9 cellular contexts compared by ENCODE assay signal in genomic region chr10:79246606-79247275, GRCh38.
A peak's percentile ranks its signal among the peaks of the same experiment; 100 is the strongest.
DNase-seq lines count a peak whose midpoint lies in the region; ATAC-seq, FAIRE-seq and TF ChIP-seq lines count a peak whose summit lies in the region.
"Had no signal": no experiment of that assay in that cellular context is flagged by ENCODE, and none has a peak within 500 bp of the region (broad histone marks: within the 10 kb centered on the region; RNA-seq: fewer than 3 reads in every experiment).

No MANE protein-coding gene starts in this region.

- peaks cover 39% of the 10 kb centered on the region for H3K4me1 ChIP-seq in endothelial cell of umbilical vein (ENCODE audit: control insufficient read depth, extremely low read depth, insufficient read depth, low read length)
- peaks cover 70% of the 10 kb centered on the region for H3K4me1 ChIP-seq in CD8-positive, alpha-beta memory T cell (ENCODE audit: insufficient read depth, low read length)

- dilution Hi-C loops in endothelial cell of umbilical vein (cut with MboI; ENCODE audit: extremely low pct_ligation_motif_present, low sequenced_read_pairs): no loop called here

- H3K27me3 ChIP-seq in endothelial cell of umbilical vein (ENCODE audit: control insufficient read depth in 2 of 2, insufficient read depth in 2 of 2, low read length in 2 of 2): no peaks in the 10 kb centered on the region
- no peaks in the 10 kb centered on the region for H3K27me3 ChIP-seq in CD8-positive, alpha-beta memory T cell (ENCODE audit: insufficient read depth, low read length, poor library complexity, severe bottlenecking)

- intact Hi-C loops in endothelial cell of umbilical vein (cut with micrococcal nuclease): loop anchor here (1.0 to 5.0 kb wide), 3 partner anchors 20 to 101 kb away; partner anchors contain the start of gene PPIF
- intact Hi-C loops in natural killer cell (cut with micrococcal nuclease): no loop called here

- POLR2A ChIA-PET in endothelial cell of umbilical vein (lab: Charles Lee): interaction anchor here (0.8 kb wide), 1 partner anchor 19 kb away, joined by 3 read pairs; no protein-coding TSS in a partner anchor
- POLR2A ChIA-PET in CD8-positive, alpha-beta memory T cell (lab: Charles Lee): no interaction called here

- peaks cover 14% of the 10 kb centered on the region for H3K36me3 Mint-ChIP-seq in stimulated activated naive CD8-positive, alpha-beta T cell treated with anti-CD3 and anti-CD28 coated beads, Interleukin-15, Interleukin-2, amounts not matched to agents 100 ng/mL and 50 ng/mL, for 24 hours (ENCODE audit: low read depth)
- H3K36me3 Mint-ChIP-seq in natural killer cell: no peaks in the 10 kb centered on the region
- no peaks in the 10 kb centered on the region for H3K36me3 Mint-ChIP-seq in CD8-positive, alpha-beta memory T cell

- H3K27me3 Mint-ChIP-seq in stimulated activated naive CD8-positive, alpha-beta T cell treated with anti-CD3 and anti-CD28 coated beads, Interleukin-15, Interleukin-2, amounts not matched to agents 100 ng/mL and 50 ng/mL, for 24 hours: no peaks in the 10 kb centered on the region
- no peaks in the 10 kb centered on the region for H3K27me3 Mint-ChIP-seq in natural killer cell (ENCODE audit: low read depth in 2 of 2)
- H3K27me3 Mint-ChIP-seq in CD8-positive, alpha-beta memory T cell: no peaks in the 10 kb centered on the region

- peaks cover 78% of the 10 kb centered on the region for H3K79me2 ChIP-seq in endothelial cell of umbilical vein (ENCODE audit: control insufficient read depth, insufficient read depth, low read length)

- ATAC-seq in stimulated activated naive CD8-positive, alpha-beta T cell treated with anti-CD3 and anti-CD28 coated beads, Interleukin-15, Interleukin-2, amounts not matched to agents 100 U/mL and 50 U/mL, for 24 hours: no peak
- no peak for ATAC-seq in natural killer cell
- ATAC-seq in GM18873 (IDR thresholded peaks at IDR 0.05; ENCODE audit: low FRiP score, unreplicated experiment): no peak

- peak; percentile 75 for FAIRE-seq in endothelial cell of umbilical vein (lab: Jason Lieb, UNC)

- no peaks in the 10 kb centered on the region for H3K9me1 ChIP-seq in endothelial cell of umbilical vein (replicated peaks; ENCODE audit: control insufficient read depth, extremely low read depth, insufficient read depth, low read length)

- no peak for TF ChIP-seq POLR2A in endothelial cell of umbilical vein (IDR thresholded peaks at IDR 0.05; ENCODE audit: low read depth, low read length)

- H3K36me3 ChIP-seq in endothelial cell of umbilical vein (ENCODE audit: control insufficient read depth in 2 of 2, extremely low read depth in 1 of 2, insufficient read depth in 2 of 2, low read length in 2 of 2): no peaks in the 10 kb centered on the region
- no peaks in the 10 kb centered on the region for H3K36me3 ChIP-seq in CD8-positive, alpha-beta memory T cell (ENCODE audit: insufficient read depth, low read length)

- H4K20me1 ChIP-seq in endothelial cell of umbilical vein (replicated peaks; ENCODE audit: control insufficient read depth, extremely low read depth, insufficient read depth, low read length): no peaks in the 10 kb centered on the region

- H3K9ac ChIP-seq in endothelial cell of umbilical vein (replicated peaks; ENCODE audit: extremely low read depth, insufficient read depth, low read length): no peak overlapping the region

- no peak overlapping the region for H2AFZ ChIP-seq in endothelial cell of umbilical vein (ENCODE audit: low read depth, low read length)

- H3K27ac ChIP-seq in endothelial cell of umbilical vein (ENCODE audit: insufficient read depth, low read depth, low read length): peak overlapping the region; percentile 58
- no peak overlapping the region for H3K27ac ChIP-seq in CD8-positive, alpha-beta memory T cell (ENCODE audit: low read depth, low read length)

- TF ChIP-seq CTCF in endothelial cell of umbilical vein (IDR thresholded peaks at IDR 0.05; ENCODE audit: extremely low read depth in 1 of 2, insufficient read depth in 1 of 2, low read depth in 1 of 2, low read length in 2 of 2) (no peak), natural killer cell (IDR thresholded peaks at IDR 0.05) (no peak)

- peak overlapping the region; percentile 8 for H3K4me2 ChIP-seq in endothelial cell of umbilical vein (ENCODE audit: insufficient read depth, low read length)

- H3K4me3 ChIP-seq in endothelial cell of umbilical vein (replicated peaks in 1 of 3; ENCODE audit: insufficient read depth in 1 of 3, low read depth in 1 of 3, low read length in 3 of 3): no peak overlapping the region
- H3K4me3 ChIP-seq in CD8-positive, alpha-beta memory T cell (ENCODE audit: low read length): no peak overlapping the region

- H3K9me3 Mint-ChIP-seq in stimulated activated naive CD8-positive, alpha-beta T cell treated with anti-CD3 and anti-CD28 coated beads, Interleukin-15, Interleukin-2, amounts not matched to agents 100 ng/mL and 50 ng/mL, for 24 hours: no peaks in the 10 kb centered on the region
- no peaks in the 10 kb centered on the region for H3K9me3 Mint-ChIP-seq in natural killer cell
- no peaks in the 10 kb centered on the region for H3K9me3 Mint-ChIP-seq in CD8-positive, alpha-beta memory T cell

- no peaks in the 10 kb centered on the region for H3K9me3 ChIP-seq in endothelial cell of umbilical vein (replicated peaks; ENCODE audit: control insufficient read depth, insufficient read depth, low read length)
- no peaks in the 10 kb centered on the region for H3K9me3 ChIP-seq in CD8-positive, alpha-beta memory T cell (ENCODE audit: low read length)

- peak overlapping the region; percentile 93 for H3K27ac Mint-ChIP-seq in stimulated activated naive CD8-positive, alpha-beta T cell treated with anti-CD3 and anti-CD28 coated beads, Interleukin-15, Interleukin-2, amounts not matched to agents 100 ng/mL and 50 ng/mL, for 24 hours
- no peak overlapping the region for H3K27ac Mint-ChIP-seq in natural killer cell
- H3K27ac Mint-ChIP-seq in CD8-positive, alpha-beta memory T cell: peak overlapping the region in 3 of 8 donors; percentile 34 to 83 (median 58)

- H3K4me1 Mint-ChIP-seq in stimulated activated naive CD8-positive, alpha-beta T cell treated with anti-CD3 and anti-CD28 coated beads, Interleukin-15, Interleukin-2, amounts not matched to agents 100 ng/mL and 50 ng/mL, for 24 hours (ENCODE audit: low read depth): peaks cover 81% of the 10 kb centered on the region
- peaks cover 68 to 74% of the 10 kb centered on the region in 2 donors for H3K4me1 Mint-ChIP-seq in natural killer cell
- H3K4me1 Mint-ChIP-seq in CD8-positive, alpha-beta memory T cell: peaks cover 57 to 84% (median 64%) of the 10 kb centered on the region in 3 donors

- BruUV-seq in endothelial cell of umbilical vein (replicated peaks; lab: Mats Ljungman, UMichigan): no TSS peak

- H3K4me3 Mint-ChIP-seq in stimulated activated naive CD8-positive, alpha-beta T cell treated with anti-CD3 and anti-CD28 coated beads, Interleukin-15, Interleukin-2, amounts not matched to agents 100 ng/mL and 50 ng/mL, for 24 hours: peak overlapping the region; percentile 80
- peak overlapping the region; percentile 9 for H3K4me3 Mint-ChIP-seq in natural killer cell
- no peak overlapping the region for H3K4me3 Mint-ChIP-seq in CD8-positive, alpha-beta memory T cell

- CTCF ChIA-PET in endothelial cell of umbilical vein (lab: Charles Lee): interaction anchor here (0.7 to 0.9 kb wide), 3 partner anchors 9 to 41 kb away, joined by 3 read pairs; no protein-coding TSS in a partner anchor
- CTCF ChIA-PET in CD8-positive, alpha-beta memory T cell (lab: Charles Lee): interaction anchor here (2.8 kb wide), 1 partner anchor 51 kb away, joined by 8 read pairs; no protein-coding TSS in a partner anchor

- no peak for DNase-seq in stimulated activated naive CD8-positive, alpha-beta T cell treated with anti-CD3 and anti-CD28 coated beads, Interleukin-15, Interleukin-2, amounts not matched to agents 100 U/mL and 50 U/mL, for 24 hours
- DNase-seq in endothelial cell of umbilical vein (ENCODE audit: low read depth, low spot score) (peak; percentile 59), natural killer cell (no peak), NCI-H69 (lab: John Stamatoyannopoulos, UW) (no peak)
- no peak for DNase-seq in NK-92 treated with Interleukin-12 subunit alpha and Interleukin-12 subunit beta, amount 100 ng/mL, for 24 hours (lab: John Stamatoyannopoulos, UW)
- DNase-seq in CD8-positive, alpha-beta memory T cell: no peak
- DNase-seq: stimulated activated CD4-positive, alpha-beta T cell treated with anti-CD3 and anti-CD28 coated beads, Interleukin-4, amount 100 ng/mL, for 4 hours had no signal

TF ChIP-seq in endothelial cell of umbilical vein, 7 proteins besides CTCF, POLR2A, EP300 and RAD21:
- no peak for TF ChIP-seq FOS (IDR thresholded peaks at IDR 0.05; ENCODE audit: borderline replicate concordance, insufficient read depth, low read length)
- TF ChIP-seq JUN (IDR thresholded peaks at IDR 0.05; ENCODE audit: borderline replicate concordance, insufficient read depth, insufficient read length, low read depth): no peak
- no peak for TF ChIP-seq EZH2 (IDR thresholded peaks at IDR 0.05; ENCODE audit: borderline replicate concordance, low read depth, low read length, severe bottlenecking)
- TF ChIP-seq MAX (IDR thresholded peaks at IDR 0.05; ENCODE audit: insufficient read depth, insufficient read length): no peak
- no peak for TF ChIP-seq GATA2 (IDR thresholded peaks at IDR 0.05; ENCODE audit: insufficient read depth, insufficient read length, low read depth, low read length)
- TF ChIP-seq POLR2AphosphoS5 (IDR thresholded peaks at IDR 0.05; ENCODE audit: insufficient read depth, low read depth, low read length): no peak
- TF ChIP-seq MYC (IDR thresholded peaks at IDR 0.05; ENCODE audit: low read depth, low read length): no peak

Comparison
In these comparisons a context has a peak if more than half of its experiments do, and no peak if none do; other contexts are left out.
1. H3K4me3 Mint-ChIP-seq: peak in stimulated activated naive CD8-positive, alpha-beta T cell treated with anti-CD3 and anti-CD28 coated beads, Interleukin-15, Interleukin-2, amounts not matched to agents 100 ng/mL and 50 ng/mL, for 24 hours (single experiment) and natural killer cell (single experiment); none in CD8-positive, alpha-beta memory T cell (0 of 7).